Comparison of ENCODE assay signal across 22 cellular contexts in genomic region chr1:4489486-4489885, GRCh38.
DNase-seq lines count a peak whose midpoint lies in the region; ATAC-seq and TF ChIP-seq lines count a peak whose summit lies in the region.
"Had no signal": no experiment of that assay in that cellular context is flagged by ENCODE, and none has a peak within 500 bp of the region (broad histone marks: within the 10 kb centered on the region; RNA-seq: fewer than 3 reads in every experiment).

No MANE protein-coding gene starts in this region.

- no peak for ATAC-seq in RWPE2 (ENCODE audit: low read depth)
- no peak for ATAC-seq in GM21528 (IDR thresholded peaks at IDR 0.05; ENCODE audit: low FRiP score, unreplicated experiment)
- ATAC-seq: A549, GM23338, HCT116 had no signal

- H3K9me3 Mint-ChIP-seq in CD14-positive monocyte = peaks cover 0 to 18% (median 2%) of the 10 kb centered on the region in 7 donors
- H3K9me3 Mint-ChIP-seq: CD4-positive, alpha-beta T cell; H9 had no signal

- peak overlapping the region; percentile 79 for H3K4me2 ChIP-seq in BLaER1
- H3K4me2 ChIP-seq: A549, GM23338 had no signal

- no peak overlapping the region for H3K27ac Mint-ChIP-seq in CD14-positive monocyte
- H3K27ac Mint-ChIP-seq: CD4-positive, alpha-beta T cell; GM23338; H9 had no signal

- peaks cover under 1 to 6% (median 2%) of the 10 kb centered on the region in 3 donors for H3K27me3 Mint-ChIP-seq in CD14-positive monocyte (ENCODE audit: low read depth in 3 of 3)

- no peak overlapping the region for H3K9ac ChIP-seq in BLaER1

- H3K27me3 ChIP-seq in BLaER1 = no peaks in the 10 kb centered on the region; the same call in 1 of the 2 replicates
- no peaks in the 10 kb centered on the region for H3K27me3 ChIP-seq in RWPE2 (ENCODE audit: insufficient read depth, poor library complexity, severe bottlenecking)
- H3K27me3 ChIP-seq: BE2C had no signal

- H3K36me3 ChIP-seq in BLaER1 (no peaks in the 10 kb centered on the region), RWPE2 (ENCODE audit: low read depth) (no peaks in the 10 kb centered on the region)
- H3K36me3 ChIP-seq: BE2C had no signal

- H4K20me1 ChIP-seq in BLaER1 = no peaks in the 10 kb centered on the region

- intact Hi-C loops in CD14-positive monocyte (cut with micrococcal nuclease) (no loop called here), posterior vena cava (cut with DNase I) (no loop called here)

- TF ChIP-seq CTCF in CD14-positive monocyte (IDR thresholded peaks at IDR 0.05) = no peak
- no peak for TF ChIP-seq CTCF in RWPE2 (IDR thresholded peaks at IDR 0.05; ENCODE audit: poor library complexity, severe bottlenecking)

- DNase-seq in CD14-positive monocyte (ENCODE audit: low spot score) (peak; percentile 37), RWPE2 (ENCODE audit: low spot score) (peak; percentile 14), posterior vena cava (ENCODE audit: low spot score) (peak; percentile 67), NCI-H128 (lab: John Stamatoyannopoulos, UW; ENCODE audit: unreplicated experiment) (no peak), NCI-H1092 (lab: John Stamatoyannopoulos, UW) (no peak), HuH-7.5 (ENCODE audit: low spot score) (no peak)
- DNase-seq: 8988T; ACHN; AML-193; BE2C; CD4-positive, alpha-beta T cell; CD8-positive, alpha-beta memory T cell; DMS 273 treated with DMSO at 0.1 percent for 48 hours; DMS79; GF-D8; H9 had no signal

- no peak overlapping the region for H3K4me3 Mint-ChIP-seq in CD14-positive monocyte
- H3K4me3 Mint-ChIP-seq: CD4-positive, alpha-beta T cell; CD8-positive, alpha-beta memory T cell; GM23338; H9 had no signal

- no peaks in the 10 kb centered on the region for H3K36me3 Mint-ChIP-seq in CD14-positive monocyte

- H3K27ac ChIP-seq in BLaER1 = peak overlapping the region; percentile 56; the same call in 1 of the 2 replicates
- H3K27ac ChIP-seq in RWPE2 (ENCODE audit: poor library complexity, severe bottlenecking) = no peak overlapping the region
- H3K27ac ChIP-seq: A549, C4-2B had no signal

- H3K4me3 ChIP-seq in BLaER1 (no peak overlapping the region), RWPE2 (ENCODE audit: severe bottlenecking) (no peak overlapping the region)
- H3K4me3 ChIP-seq: A549, GM23338 had no signal

- H3K4me1 ChIP-seq in BLaER1 (peaks cover 88% of the 10 kb centered on the region), RWPE2 (ENCODE audit: insufficient read depth, poor library complexity, severe bottlenecking) (no peaks in the 10 kb centered on the region)
- H3K4me1 ChIP-seq: A549, BE2C had no signal

- H3K9me3 ChIP-seq in BLaER1 = peaks cover 6% of the 10 kb centered on the region; the same call in 1 of the 2 replicates
- no peaks in the 10 kb centered on the region for H3K9me3 ChIP-seq in RWPE2 (ENCODE audit: severe bottlenecking)
- H3K9me3 ChIP-seq: A549, BE2C had no signal

- no peaks in the 10 kb centered on the region for H3K4me1 Mint-ChIP-seq in CD14-positive monocyte
- H3K4me1 Mint-ChIP-seq: CD8-positive, alpha-beta memory T cell; GM23338 had no signal

Comparison
In these comparisons a context has a peak if more than half of its experiments do, and no peak if none do; other contexts are left out.
1. DNase-seq: peak in CD14-positive monocyte (single experiment), RWPE2 (single experiment) and posterior vena cava (single experiment); none in NCI-H128 (single experiment), NCI-H1092 (single experiment) and HuH-7.5 (single experiment).